ENCODE assay signal across 19 cellular contexts in the genomic region with DNA sequence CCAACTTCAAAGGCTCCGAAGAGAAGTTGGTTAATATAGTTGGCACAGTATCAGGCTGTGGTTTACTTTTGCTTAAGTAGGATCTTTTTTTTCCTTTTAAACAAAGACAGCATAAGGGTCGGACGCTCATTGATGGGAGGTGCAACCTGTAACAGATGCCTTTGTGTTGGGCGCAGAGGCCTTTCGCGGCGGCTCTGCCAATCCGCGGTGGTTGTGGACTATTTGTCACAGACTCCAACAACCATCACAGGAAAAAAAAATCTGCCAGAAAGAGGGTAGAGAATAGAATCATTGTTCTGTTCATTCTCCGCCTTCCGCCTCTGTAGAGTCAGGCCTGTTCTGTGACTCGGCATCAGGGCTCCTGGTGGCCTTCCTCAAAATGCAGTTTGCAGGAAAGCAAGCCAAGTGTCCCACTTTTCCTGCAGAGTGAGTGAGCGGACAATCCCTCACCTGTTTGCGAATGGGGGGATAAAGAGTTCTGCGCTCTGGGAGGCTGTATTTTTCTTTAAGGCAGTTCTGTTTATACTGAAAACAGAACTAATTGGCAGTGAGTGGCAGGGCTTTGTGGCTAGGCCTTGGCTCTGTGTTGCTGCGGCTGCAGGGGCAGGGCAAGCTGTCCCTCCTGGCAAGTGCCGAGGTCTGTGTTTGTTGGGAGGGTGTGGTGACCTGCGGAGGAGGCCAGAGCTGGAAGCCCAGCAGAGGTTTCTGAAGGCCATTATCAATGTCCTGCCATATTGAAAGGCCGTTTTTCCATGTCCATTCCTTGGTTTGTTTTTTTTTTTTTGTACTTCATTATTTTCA.
DNase-seq lines count a peak whose midpoint lies in the region; TF ChIP-seq lines count a peak whose summit lies in the region.
"Had no signal": no experiment of that assay in that cellular context is flagged by ENCODE, and none has a peak within 500 bp of the region (broad histone marks: within the 10 kb centered on the region; RNA-seq: fewer than 3 reads in every experiment).

No MANE protein-coding gene starts in this region.

- H3K4me1 ChIP-seq in SJCRH30: no peaks in the 10 kb centered on the region
- H3K4me1 ChIP-seq: BLaER1 treated with 17β-estradiol and CSF1 and Interleukin-3, amounts not matched to agents 10 nM and 100 nM; lower lobe of right lung had no signal

- H3K4me3 Mint-ChIP-seq in activated T-cell treated with anti-CD3 and anti-CD28 coated beads, Interleukin-2, amount 50 U/mL, for 24 hours: no peak overlapping the region
- H3K4me3 Mint-ChIP-seq in progenitor cell of endocrine pancreas (ENCODE audit: low read depth): no peak overlapping the region
- H3K4me3 Mint-ChIP-seq: brain, nephron had no signal

- DNase-seq in DMS153 (lab: John Stamatoyannopoulos, UW) (peak; percentile 63), DMS153 treated with DMSO at 0.1 percent for 48 hours (lab: John Stamatoyannopoulos, UW; ENCODE audit: unreplicated experiment) (no peak), islet precursor cell (peak; percentile 84), substantia nigra (lab: John Stamatoyannopoulos, UW) (peak in 45 of 49 donors; percentile 5 to 72 (median 31)), SJCRH30 (no peak), progenitor cell of endocrine pancreas (ENCODE audit: low spot score, unreplicated experiment) (no peak)
- DNase-seq in activated T-cell treated with anti-CD3 and anti-CD28 coated beads, Interleukin-2, amount 50 U/mL, for 24 hours: no peak
- DNase-seq: activated gamma-delta T cell; lower lobe of right lung; NCI-H1930; stimulated activated CD4-positive, alpha-beta T cell treated with anti-CD3 and anti-CD28 coated beads, Interleukin-4, amount 100 ng/mL, for 4 hours; T-helper 2 cell; trophoblast cell had no signal

- no peak overlapping the region for H3K4me3 ChIP-seq in SJCRH30
- H3K4me3 ChIP-seq: BLaER1 treated with 17β-estradiol and CSF1 and Interleukin-3, amounts not matched to agents 10 nM and 100 nM; GM12878; lower lobe of right lung had no signal

- no peaks in the 10 kb centered on the region for H3K4me1 Mint-ChIP-seq in activated T-cell treated with anti-CD3 and anti-CD28 coated beads, Interleukin-2, amount 50 U/mL, for 24 hours (ENCODE audit: low read depth)
- H3K4me1 Mint-ChIP-seq in progenitor cell of endocrine pancreas (ENCODE audit: low read depth): no peaks in the 10 kb centered on the region
- H3K4me1 Mint-ChIP-seq: nephron had no signal

- H3K27me3 Mint-ChIP-seq in activated T-cell treated with anti-CD3 and anti-CD28 coated beads, Interleukin-2, amount 50 U/mL, for 24 hours: peaks cover 3% of the 10 kb centered on the region
- H3K27me3 Mint-ChIP-seq in progenitor cell of endocrine pancreas: peaks cover 35% of the 10 kb centered on the region

- no peaks in the 10 kb centered on the region for H3K27me3 ChIP-seq in SJCRH30
- H3K27me3 ChIP-seq: BLaER1 treated with 17β-estradiol and CSF1 and Interleukin-3, amounts not matched to agents 10 nM and 100 nM had no signal

- H3K36me3 ChIP-seq in SJCRH30: no peaks in the 10 kb centered on the region
- H3K36me3 ChIP-seq: BLaER1 treated with 17β-estradiol and CSF1 and Interleukin-3, amounts not matched to agents 10 nM and 100 nM; lower lobe of right lung had no signal

- no peak overlapping the region for H3K27ac Mint-ChIP-seq in activated T-cell treated with anti-CD3 and anti-CD28 coated beads, Interleukin-2, amount 50 U/mL, for 24 hours
- H3K27ac Mint-ChIP-seq in progenitor cell of endocrine pancreas: no peak overlapping the region
- H3K27ac Mint-ChIP-seq: nephron had no signal

- H3K27ac ChIP-seq in angular gyrus (ENCODE audit: low read depth, low read length) (peak overlapping the region; percentile 88), substantia nigra (ENCODE audit: low read depth, low read length, poor library complexity, severe bottlenecking) (peak overlapping the region; percentile 89), SJCRH30 (no peak overlapping the region)
- H3K27ac ChIP-seq: 22Rv1; BLaER1 treated with 17β-estradiol and CSF1 and Interleukin-3, amounts not matched to agents 10 nM and 100 nM; lower lobe of right lung had no signal

- H3K9me3 ChIP-seq in SJCRH30 (replicated peaks): no peaks in the 10 kb centered on the region
- H3K9me3 ChIP-seq: BLaER1 treated with 17β-estradiol and CSF1 and Interleukin-3, amounts not matched to agents 10 nM and 100 nM; lower lobe of right lung had no signal

- H3K36me3 Mint-ChIP-seq in activated T-cell treated with anti-CD3 and anti-CD28 coated beads, Interleukin-2, amount 50 U/mL, for 24 hours (ENCODE audit: low read depth): no peaks in the 10 kb centered on the region
- H3K36me3 Mint-ChIP-seq in progenitor cell of endocrine pancreas (ENCODE audit: insufficient read depth): no peaks in the 10 kb centered on the region
- H3K36me3 Mint-ChIP-seq: brain had no signal

- no peaks in the 10 kb centered on the region for H3K9me3 Mint-ChIP-seq in activated T-cell treated with anti-CD3 and anti-CD28 coated beads, Interleukin-2, amount 50 U/mL, for 24 hours
- H3K9me3 Mint-ChIP-seq in progenitor cell of endocrine pancreas (ENCODE audit: low read depth): no peaks in the 10 kb centered on the region

- TF ChIP-seq CTCF in progenitor cell of endocrine pancreas (IDR thresholded peaks at IDR 0.05; ENCODE audit: unreplicated experiment): no peak

Comparison
In these comparisons a context has a peak if more than half of its experiments do, and no peak if none do; other contexts are left out.
1. DNase-seq: peak in DMS153 (single experiment), islet precursor cell (single experiment) and substantia nigra (45 of 49); none in DMS153 treated with DMSO at 0.1 percent for 48 hours (single experiment), activated T-cell treated with anti-CD3 and anti-CD28 coated beads, Interleukin-2, amount 50 U/mL, for 24 hours (single experiment), SJCRH30 (0 of 2) and progenitor cell of endocrine pancreas (single experiment).